9 cellular contexts compared by ENCODE assay signal in genomic region chr4:104490770-104491395, GRCh38. TPM values are rescaled to one million over a fixed set of nuclear protein-coding genes. Genes with fewer than 3 reads are reported as not detected.
DNase-seq lines count a peak whose midpoint lies in the region; ATAC-seq and TF ChIP-seq lines count a peak whose summit lies in the region.
"Had no signal": no experiment of that assay in that cellular context is flagged by ENCODE, and none has a peak within 500 bp of the region (broad histone marks: within the 10 kb centered on the region; RNA-seq: fewer than 3 reads in every experiment).

No MANE protein-coding gene starts in this region.

- whole genome bisulfite sequencing in thyroid gland, 2 donors, result 0 to 1% methylated on average over 18 to 22 of the region's 40 CpGs

- peak overlapping the region; percentile 68 for H3K4me2 ChIP-seq in OCI-LY7 (ENCODE audit: low read length)

- H3K4me3 Mint-ChIP-seq in Caco-2 (ENCODE audit: unreplicated experiment) (peak overlapping the region; percentile 80), naive B cell (peak overlapping the region; percentile 52 to 91 (median 82))

- CTCF ChIA-PET in Caco-2 (lab: Charles Lee) (no interaction called here), OCI-LY7 (lab: Charles Lee; ENCODE audit: unreplicated experiment) (no interaction called here)

- H4K20me1 ChIP-seq in OCI-LY7 (ENCODE audit: insufficient read depth, low read length), result no peaks in the 10 kb centered on the region

- ATAC-seq in GM21423 (IDR thresholded peaks at IDR 0.05; ENCODE audit: unreplicated experiment) (peak; percentile 36), naive B cell (ENCODE audit: low read depth in 2 of 2) (peak; percentile 39 to 52)

- no peaks in the 10 kb centered on the region for H3K79me2 ChIP-seq in OCI-LY7 (ENCODE audit: insufficient read depth, low read depth, low read length)

- H3K27ac ChIP-seq in OCI-LY7 (ENCODE audit: low read depth, low read length, poor library complexity, severe bottlenecking) (no peak overlapping the region), thyroid gland (peak overlapping the region; percentile 58 to 93 (median 58))

- TF ChIP-seq POLR2A in thyroid gland (IDR thresholded peaks at IDR 0.05), result no peak

- peaks cover 6% of the 10 kb centered on the region for H3K4me1 Mint-ChIP-seq in Caco-2 (ENCODE audit: low read depth, unreplicated experiment)
- peaks cover 16 to 32% (median 18%) of the 10 kb centered on the region in 3 donors for H3K4me1 Mint-ChIP-seq in naive B cell

- POLR2A ChIA-PET in Caco-2 (lab: Charles Lee) (no interaction called here), OCI-LY7 (lab: Charles Lee) (no interaction called here)

- H3K9me2 ChIP-seq in OCI-LY7 (ENCODE audit: insufficient read depth, low read length), result no peaks in the 10 kb centered on the region

- peaks cover 13% of the 10 kb centered on the region for H3K36me3 Mint-ChIP-seq in Caco-2 (ENCODE audit: insufficient read depth, unreplicated experiment)
- H3K36me3 Mint-ChIP-seq in naive B cell, result no peaks in the 10 kb centered on the region

- BruUV-seq in Caco-2 (replicated peaks; lab: Mats Ljungman, UMichigan) (no TSS peak), OCI-LY7 (replicated peaks; lab: Mats Ljungman, UMichigan) (no TSS peak)

- H3K9me3 ChIP-seq in Caco-2 (no peaks in the 10 kb centered on the region), OCI-LY7 (ENCODE audit: low read length) (no peaks in the 10 kb centered on the region), thyroid gland (no peaks in the 10 kb centered on the region)

- H3K36me3 ChIP-seq in Caco-2 (ENCODE audit: control insufficient read depth, insufficient read depth, low read length) (no peaks in the 10 kb centered on the region), OCI-LY7 (ENCODE audit: insufficient read depth, low read length) (no peaks in the 10 kb centered on the region), thyroid gland (no peaks in the 10 kb centered on the region)

- 0 out of 2 replicates have a peak overlapping the region, but pooled peaks have one; percentile 4 for H2AFZ ChIP-seq in OCI-LY7 (ENCODE audit: low read length)

- intact Hi-C loops in Caco-2 (cut with micrococcal nuclease; ENCODE audit: unreplicated experiment) (no loop called here), OCI-LY7 (cut with micrococcal nuclease; ENCODE audit: unreplicated experiment) (no loop called here), thyroid gland (cut with DNase I) (no loop called here)

- H3K4me1 ChIP-seq in Caco-2 (peaks cover 15% of the 10 kb centered on the region), OCI-LY7 (ENCODE audit: insufficient read depth, low read length, poor library complexity, severe bottlenecking) (peaks cover 4% of the 10 kb centered on the region), thyroid gland (peaks cover 11 to 20% of the 10 kb centered on the region in 2 donors)

- no peak for TF ChIP-seq CTCF in Caco-2 (IDR thresholded peaks at IDR 0.05; ENCODE audit: insufficient read depth in 1 of 2, low read depth in 1 of 2, low read length in 1 of 2, severe bottlenecking in 1 of 2, unreplicated experiment in 1 of 2)
- TF ChIP-seq CTCF in OCI-LY7 (conservative IDR thresholded peaks at IDR 0.05; ENCODE audit: low read length), result no peak
- no peak for TF ChIP-seq CTCF in fibroblast of mammary gland (conservative IDR thresholded peaks at IDR 0.05; ENCODE audit: control insufficient read depth, insufficient read depth, low read depth, low read length)
- TF ChIP-seq CTCF in thyroid gland (IDR thresholded peaks at IDR 0.05), result no peak

- no peaks in the 10 kb centered on the region; the same call in 1 of the 2 replicates for H3K27me3 ChIP-seq in Caco-2 (replicated peaks; ENCODE audit: control insufficient read depth, insufficient read depth, low read length)
- no peaks in the 10 kb centered on the region for H3K27me3 ChIP-seq in thyroid gland

- peak; percentile 40 to 43 for DNase-seq in Caco-2
- peak in 50 of 76 experiments; percentile 1 to 67 (median 25) for DNase-seq in HUDEP-2 (lab: John Stamatoyannopoulos, UW; ENCODE audit: unreplicated experiment in 76 of 76)
- DNase-seq in OCI-LY7 (ENCODE audit: low spot score), result peak; percentile 3
- DNase-seq in activated T-cell treated with anti-CD3 and anti-CD28 coated beads, Interleukin-2, amount 50 U/mL, for 48 hours, result peak; percentile 33 to 46
- peak; percentile 54 for DNase-seq in fibroblast of mammary gland (ENCODE audit: low read depth)
- DNase-seq in naive B cell, result no peak
- DNase-seq in thyroid gland, result peak; percentile 93

- peak overlapping the region; percentile 64 for H3K4me3 ChIP-seq in Caco-2 (ENCODE audit: low read depth, low read length)
- peak overlapping the region; percentile 58 for H3K4me3 ChIP-seq in OCI-LY7 (ENCODE audit: low read depth, low read length, poor library complexity, severe bottlenecking)
- H3K4me3 ChIP-seq in fibroblast of mammary gland (ENCODE audit: control insufficient read depth, low read depth, low read length), result peak overlapping the region; percentile 54
- H3K4me3 ChIP-seq in thyroid gland (replicated peaks in 1 of 3), result peak overlapping the region; percentile 16 to 54 (median 32)

- no peak overlapping the region for H3K27ac Mint-ChIP-seq in Caco-2 (ENCODE audit: unreplicated experiment)
- H3K27ac Mint-ChIP-seq in naive B cell, result peak overlapping the region in 1 of 6 donors; percentile 2

- H3K27me3 Mint-ChIP-seq in Caco-2 (ENCODE audit: insufficient read depth, unreplicated experiment) (no peaks in the 10 kb centered on the region), naive B cell (peaks cover 47 to 80% (median 66%) of the 10 kb centered on the region in 3 donors)

- H3K9me3 Mint-ChIP-seq in Caco-2 (ENCODE audit: unreplicated experiment) (no peaks in the 10 kb centered on the region), naive B cell (peaks cover 0 to 9% (median 2%) of the 10 kb centered on the region in 7 donors)

RNA-seq across cellular contexts. Expression of gene CXXC4, which starts 3.8 kb away (rescaled TPM):
- 2.9 and 3.1 TPM in 2 replicates for total RNA-seq in Caco-2 (2022)
- total RNA-seq in OCI-LY7 (2014; rRNA removed; shearing (Covaris generic)), result 0.03 TPM in 1 of 2 replicates, not detected in the other
- not detected in 2 replicates for total RNA-seq in OCI-LY7 (2022)
- polyA plus RNA-seq in naive B cell (ENCODE audit: low read depth in 6 of 6), result not detected
- 10 to 100 TPM in 1 of 4 donors, 1 to 10 TPM in 3; 5.2 to 10.6 (median 7.8) TPM for total RNA-seq in thyroid gland
- total RNA-seq: T-helper 2 cell treated with Interferon-gamma antibody and Interleukin-4, amounts not matched to agents 100 ng/mL and 5 ng/mL, for 36 hours had no signal
